Comparison of ENCODE assay signal across 9 cellular contexts in genomic region chr16:15855704-15856003, GRCh38. TPM values are rescaled to one million over a fixed set of nuclear protein-coding genes. Genes with fewer than 3 reads are reported as not detected.
DNase-seq lines count a peak whose midpoint lies in the region; ATAC-seq and TF ChIP-seq lines count a peak whose summit lies in the region.
"Had no signal": no experiment of that assay in that cellular context is flagged by ENCODE, and none has a peak within 500 bp of the region (broad histone marks: within the 10 kb centered on the region; RNA-seq: fewer than 3 reads in every experiment).

No MANE protein-coding gene starts in this region.

- H3K4ac ChIP-seq in neuronal stem cell (ENCODE audit: low read length), result no peak overlapping the region

- H2BK15ac ChIP-seq in neuronal stem cell (ENCODE audit: low read length), result no peak overlapping the region

- no peak overlapping the region for H3K14ac ChIP-seq in neuronal stem cell (ENCODE audit: low read length)

- H3K79me2 ChIP-seq in OCI-LY7 (ENCODE audit: insufficient read depth, low read depth, low read length), result peaks cover 14% of the 10 kb centered on the region

- H3K9me3 ChIP-seq in OCI-LY7 (ENCODE audit: low read length), result no peaks in the 10 kb centered on the region
- no peaks in the 10 kb centered on the region for H3K9me3 ChIP-seq in tibial artery
- no peaks in the 10 kb centered on the region for H3K9me3 ChIP-seq in neuronal stem cell (replicated peaks in 1 of 2; ENCODE audit: control insufficient read depth in 2 of 2, insufficient read depth in 1 of 2, low read depth in 1 of 2, low read length in 2 of 2)

- peak overlapping the region; percentile 44; the same call in 1 of the 2 replicates for H2AFZ ChIP-seq in OCI-LY7 (ENCODE audit: low read length)
- H2AFZ ChIP-seq in neuronal stem cell (ENCODE audit: low read length), result no peak overlapping the region

- peak overlapping the region; percentile 96 for H3K27ac ChIP-seq in OCI-LY7 (ENCODE audit: low read depth, low read length, poor library complexity, severe bottlenecking)
- H3K27ac ChIP-seq in tibial artery, result peak overlapping the region; percentile 89 to 97
- no peak overlapping the region for H3K27ac ChIP-seq in neuronal stem cell (replicated peaks; ENCODE audit: low read length)

- H3K36me3 ChIP-seq in OCI-LY7 (ENCODE audit: insufficient read depth, low read length) (no peaks in the 10 kb centered on the region), tibial artery (peaks cover 0 to 14% (median 0%) of the 10 kb centered on the region in 3 donors), neuronal stem cell (replicated peaks in 1 of 2; ENCODE audit: control insufficient read depth in 2 of 2, insufficient read depth in 2 of 2, low read length in 2 of 2) (no peaks in the 10 kb centered on the region)

- no peak overlapping the region for H4K8ac ChIP-seq in neuronal stem cell (ENCODE audit: low read depth, low read length)

- no peak overlapping the region for H4K91ac ChIP-seq in neuronal stem cell (ENCODE audit: low read depth, low read length, poor library complexity)

- no peaks in the 10 kb centered on the region for H3K79me1 ChIP-seq in neuronal stem cell (ENCODE audit: low read depth, low read length)

- no peaks in the 10 kb centered on the region for H4K20me1 ChIP-seq in OCI-LY7 (ENCODE audit: insufficient read depth, low read length)

- peak; percentile 65 for ATAC-seq in HG02678 (IDR thresholded peaks at IDR 0.05; ENCODE audit: unreplicated experiment)
- ATAC-seq: naive thymus-derived CD4-positive, alpha-beta T cell had no signal

- DNase-seq in GM19238 (ENCODE audit: insufficient read length, low spot score) (peak; percentile 68), OCI-LY7 (ENCODE audit: low spot score) (peak; percentile 89), tibial artery (no peak), DMS153 (lab: John Stamatoyannopoulos, UW) (no peak), neuronal stem cell (ENCODE audit: low spot score) (no peak), NCI-H1694 (lab: John Stamatoyannopoulos, UW) (no peak)
- DNase-seq in activated CD4-positive, CD25-positive, alpha-beta regulatory T cell (lab: John Stamatoyannopoulos, UW), result no peak
- DNase-seq: naive thymus-derived CD4-positive, alpha-beta T cell had no signal

- no peak overlapping the region for H2BK5ac ChIP-seq in neuronal stem cell (ENCODE audit: low read length)

- no TSS peak for BruUV-seq in OCI-LY7 (replicated peaks; lab: Mats Ljungman, UMichigan)

- no peak overlapping the region for H2BK120ac ChIP-seq in neuronal stem cell (ENCODE audit: low read depth, low read length)

- no peak overlapping the region for H3K18ac ChIP-seq in neuronal stem cell (ENCODE audit: low read length)

- H3K4me2 ChIP-seq in OCI-LY7 (ENCODE audit: low read length) (peak overlapping the region; percentile 96), neuronal stem cell (ENCODE audit: insufficient read depth, low read length, poor library complexity, severe bottlenecking) (no peak overlapping the region)

- H2BK12ac ChIP-seq in neuronal stem cell (ENCODE audit: low read length), result no peak overlapping the region

- H3K4me1 ChIP-seq in OCI-LY7 (ENCODE audit: insufficient read depth, low read length, poor library complexity, severe bottlenecking) (peaks cover 71% of the 10 kb centered on the region), tibial artery (peaks cover 0 to 33% (median 15%) of the 10 kb centered on the region in 4 donors), neuronal stem cell (ENCODE audit: control insufficient read depth in 2 of 2, insufficient read depth in 1 of 2, low read depth in 1 of 2, low read length in 2 of 2) (peaks cover 2 to 7% of the 10 kb centered on the region in 2 donors)

- H2AK5ac ChIP-seq in neuronal stem cell (ENCODE audit: low read depth, low read length), result no peak overlapping the region

- TF ChIP-seq CTCF in OCI-LY7 (conservative IDR thresholded peaks at IDR 0.05; ENCODE audit: low read length), result no peak
- no peak for TF ChIP-seq CTCF in tibial artery (IDR thresholded peaks at IDR 0.05)

- H3K4me3 ChIP-seq in OCI-LY7 (ENCODE audit: low read depth, low read length, poor library complexity, severe bottlenecking), result peak overlapping the region; percentile 73
- H3K4me3 ChIP-seq in tibial artery, result peak overlapping the region; percentile 61 to 74
- no peak overlapping the region for H3K4me3 ChIP-seq in neuronal stem cell (ENCODE audit: low read length in 2 of 2)

- CTCF ChIA-PET in OCI-LY7 (lab: Charles Lee; ENCODE audit: unreplicated experiment), result no interaction called here

- H3K23ac ChIP-seq in neuronal stem cell (ENCODE audit: low read depth, low read length, poor library complexity), result no peak overlapping the region

- H3K9me2 ChIP-seq in OCI-LY7 (ENCODE audit: insufficient read depth, low read length), result no peaks in the 10 kb centered on the region

- intact Hi-C loops in OCI-LY7 (cut with micrococcal nuclease; ENCODE audit: unreplicated experiment), result loop anchor here (2.0 kb wide), 2 partner anchors 241 to 249 kb away; no protein-coding TSS in a partner anchor
- intact Hi-C loops in tibial artery (cut with DNase I; ENCODE audit: low total_unique reads), result no loop called here

- no peak overlapping the region for H3K9ac ChIP-seq in neuronal stem cell (ENCODE audit: low read depth, low read length, poor library complexity)

- POLR2A ChIA-PET in OCI-LY7 (lab: Charles Lee), result interaction anchor here (0.6 to 0.9 kb wide), 3 partner anchors 12 to 250 kb away, joined by 3 read pairs; no protein-coding TSS in a partner anchor

- H3K27me3 ChIP-seq in tibial artery (no peaks in the 10 kb centered on the region), neuronal stem cell (ENCODE audit: control insufficient read depth in 3 of 3, insufficient read depth in 3 of 3, low read depth in 1 of 3, low read length in 3 of 3) (peaks cover 3 to 63% (median 36%) of the 10 kb centered on the region in 3 experiments)

- no CpG with 5 or more reads among the region's 5 CpGs for WGBS in neuronal stem cell (ENCODE audit: extremely low coverage in 2 of 2, insufficient read length in 2 of 2, insufficient replicate concordance in 1 of 2), 2 donors

RNA-seq across cellular contexts. Expression of gene MYH11, which starts 1.2 kb away (rescaled TPM):
- total RNA-seq in OCI-LY7 (2014; rRNA removed; shearing (Covaris generic)), result 5.7 and 7.9 TPM in 2 replicates
- total RNA-seq in OCI-LY7 (2022), result 33.3 and 33.8 TPM in 2 replicates
- 0.26 TPM for polyA plus RNA-seq in neuronal stem cell (2013, experiment 1 of 2)
- polyA plus RNA-seq in neuronal stem cell (2013, experiment 2 of 2), result 0.24 TPM

RNA-seq across cellular contexts. Expression of gene CEP20, which starts 32.7 kb away (rescaled TPM):
- 33.7 and 36.6 TPM in 2 replicates for total RNA-seq in OCI-LY7 (2014; rRNA removed; shearing (Covaris generic))
- total RNA-seq in OCI-LY7 (2022), result 62.8 and 75.6 TPM in 2 replicates
- 34.5 TPM for polyA plus RNA-seq in neuronal stem cell (2013, experiment 1 of 2)
- polyA plus RNA-seq in neuronal stem cell (2013, experiment 2 of 2), result 35.7 TPM

Comparison
In these comparisons a context has a peak if more than half of its experiments do, and no peak if none do; other contexts are left out.
1. DNase-seq: peak in GM19238 (single experiment) and OCI-LY7 (single experiment); none in tibial artery (0 of 2), DMS153 (single experiment), neuronal stem cell (single experiment), activated CD4-positive, CD25-positive, alpha-beta regulatory T cell (0 of 4) and NCI-H1694 (single experiment).
2. H3K4me3 ChIP-seq: peak in OCI-LY7 (single experiment) and tibial artery (2 of 2); none in neuronal stem cell (0 of 2).